Comparison of ENCODE assay signal across 18 cellular contexts in the genomic region with DNA sequence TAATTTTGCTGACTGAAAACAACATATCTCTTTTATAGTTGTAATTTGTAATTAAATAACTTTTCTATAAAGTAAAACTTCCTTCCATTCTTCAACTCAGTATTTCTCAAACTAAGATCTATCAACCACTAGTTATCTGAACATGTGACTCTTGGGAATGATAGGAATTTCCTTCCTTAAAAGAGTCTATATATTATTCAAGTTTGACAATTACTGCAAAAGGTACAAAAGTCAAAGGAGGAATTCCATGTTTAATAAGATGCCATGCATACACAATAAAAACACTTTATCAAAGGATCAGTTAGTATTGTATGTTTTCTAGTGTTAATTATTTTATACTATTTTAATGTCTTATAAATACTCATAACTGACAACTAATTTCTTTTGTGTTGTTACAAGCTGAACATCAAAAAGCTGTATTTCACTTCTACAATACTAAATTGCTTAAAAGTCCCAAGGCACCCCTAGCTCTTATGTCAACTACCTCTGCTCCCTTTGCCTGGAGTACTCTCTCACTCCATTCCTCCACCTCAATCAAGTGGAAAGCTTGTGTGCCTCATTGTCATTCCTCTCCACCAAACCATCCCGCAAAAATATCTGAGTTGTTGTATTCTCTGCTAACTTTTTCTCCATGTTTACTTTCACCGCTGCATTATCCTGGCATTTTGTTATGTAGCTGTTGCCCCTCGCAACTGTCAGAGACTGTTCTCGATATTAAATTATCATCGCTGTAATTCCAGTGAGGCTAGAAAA.
A peak's percentile ranks its signal among the peaks of the same experiment; 100 is the strongest.
DNase-seq lines count a peak whose midpoint lies in the region; ATAC-seq, FAIRE-seq and TF ChIP-seq lines count a peak whose summit lies in the region.
"Had no signal": no experiment of that assay in that cellular context is flagged by ENCODE, and none has a peak within 500 bp of the region (broad histone marks: within the 10 kb centered on the region; RNA-seq: fewer than 3 reads in every experiment).

No MANE protein-coding gene starts in this region.

- no peak for FAIRE-seq in D721Med (lab: Jason Lieb, UNC)
- FAIRE-seq: HepG2 had no signal

- no peaks in the 10 kb centered on the region for H4K20me1 ChIP-seq in GM23338 (replicated peaks; ENCODE audit: insufficient read depth)

- H3K36me3 Mint-ChIP-seq in GM23338 (ENCODE audit: low read depth): no peaks in the 10 kb centered on the region
- H3K36me3 Mint-ChIP-seq in stimulated activated memory B cell treated with anti-CD40 and anti-IgM and Interleukin-4, amounts not matched to agents 10 μg/mL and 1 μg/mL and 100 μg/mL, for 72 hours: no peaks in the 10 kb centered on the region

- H3K4me3 Mint-ChIP-seq in GM23338: no peak overlapping the region
- no peak overlapping the region for H3K4me3 Mint-ChIP-seq in stimulated activated memory B cell treated with anti-CD40 and anti-IgM and Interleukin-4, amounts not matched to agents 10 μg/mL and 1 μg/mL and 100 μg/mL, for 72 hours
- H3K4me3 Mint-ChIP-seq: B cell; CD4-positive, alpha-beta T cell; HFFc6 had no signal

- H3K9me2 ChIP-seq in GM23338 (ENCODE audit: insufficient read depth): no peaks in the 10 kb centered on the region

- H3K4me1 Mint-ChIP-seq in GM23338: peaks cover 6% of the 10 kb centered on the region; the same call in 2 of the 3 replicates
- no peaks in the 10 kb centered on the region for H3K4me1 Mint-ChIP-seq in stimulated activated memory B cell treated with anti-CD40 and anti-IgM and Interleukin-4, amounts not matched to agents 10 μg/mL and 1 μg/mL and 100 μg/mL, for 72 hours
- H3K4me1 Mint-ChIP-seq: B cell had no signal

- TF ChIP-seq CTCF in GM23338 (conservative IDR thresholded peaks at IDR 0.05; ENCODE audit: low read depth in 2 of 2): no peak
- no peak for TF ChIP-seq CTCF in choroid plexus epithelial cell (conservative IDR thresholded peaks at IDR 0.05; ENCODE audit: low read depth, low read length)
- no peak for TF ChIP-seq CTCF in D721Med (IDR thresholded peaks at IDR 0.05; ENCODE audit: insufficient read depth, missing control alignments)

- H3K4me2 ChIP-seq in GM23338: no peak overlapping the region
- H3K4me2 ChIP-seq: PC-9 had no signal

- H3K4me3 ChIP-seq in GM23338: no peak overlapping the region
- no peak overlapping the region for H3K4me3 ChIP-seq in choroid plexus epithelial cell (ENCODE audit: low read depth, low read length)
- H3K4me3 ChIP-seq: MG63, PC-9 had no signal

- H3K27ac Mint-ChIP-seq in GM23338: 0 out of 2 replicates have a peak overlapping the region, but pooled peaks have one; percentile 13
- no peak overlapping the region for H3K27ac Mint-ChIP-seq in stimulated activated memory B cell treated with anti-CD40 and anti-IgM and Interleukin-4, amounts not matched to agents 10 μg/mL and 1 μg/mL and 100 μg/mL, for 72 hours
- H3K27ac Mint-ChIP-seq: B cell; CD4-positive, alpha-beta T cell; HFFc6 had no signal

- H3K27ac ChIP-seq in GM23338 (ENCODE audit: low read depth): no peak overlapping the region
- H3K27ac ChIP-seq: PC-9 had no signal

- no peaks in the 10 kb centered on the region for H3K9me3 Mint-ChIP-seq in GM23338
- no peaks in the 10 kb centered on the region for H3K9me3 Mint-ChIP-seq in stimulated activated memory B cell treated with anti-CD40 and anti-IgM and Interleukin-4, amounts not matched to agents 10 μg/mL and 1 μg/mL and 100 μg/mL, for 72 hours
- H3K9me3 Mint-ChIP-seq: CD4-positive, alpha-beta T cell had no signal

- H3K36me3 ChIP-seq in GM23338 (ENCODE audit: insufficient read depth): no peaks in the 10 kb centered on the region
- H3K36me3 ChIP-seq: MG63 had no signal

- H3K27me3 Mint-ChIP-seq in GM23338 (ENCODE audit: insufficient read depth, low read depth, poor library complexity): no peaks in the 10 kb centered on the region
- no peaks in the 10 kb centered on the region for H3K27me3 Mint-ChIP-seq in stimulated activated memory B cell treated with anti-CD40 and anti-IgM and Interleukin-4, amounts not matched to agents 10 μg/mL and 1 μg/mL and 100 μg/mL, for 72 hours
- H3K27me3 Mint-ChIP-seq: B cell had no signal

- no peaks in the 10 kb centered on the region for H3K27me3 ChIP-seq in GM23338 (ENCODE audit: insufficient read depth)
- H3K27me3 ChIP-seq: MG63 had no signal

- peak; percentile 29 for DNase-seq in GM23338 (ENCODE audit: low spot score)
- peak; percentile 4 for DNase-seq in choroid plexus epithelial cell (ENCODE audit: low read depth)
- peak; percentile 5 for DNase-seq in iris pigment epithelial cell (ENCODE audit: low read depth)
- peak; percentile 57 for DNase-seq in pulmonary artery endothelial cell (ENCODE audit: low read depth, low spot score)
- no peak for DNase-seq in D721Med (ENCODE audit: insufficient read length, low spot score)
- DNase-seq in dedifferentiated amniotic fluid mesenchymal stem cell (ENCODE audit: extremely low spot score): no peak
- DNase-seq: CD4-positive, alpha-beta T cell; GF-D8; HFFc6; MG63; NCI-H1092 treated with DMSO at 0.1 percent for 48 hours; NCI-H187; NCI-H774; PC-9 had no signal

- H2AFZ ChIP-seq in GM23338: no peak overlapping the region
- H2AFZ ChIP-seq: PC-9 had no signal

- no peaks in the 10 kb centered on the region for H3F3A ChIP-seq in GM23338 (replicated peaks; ENCODE audit: low read depth)

- peaks cover 5% of the 10 kb centered on the region; the same call in 1 of the 2 replicates for H3K4me1 ChIP-seq in GM23338 (ENCODE audit: insufficient read depth)

- ATAC-seq in GM23338: no peak
- no peak for ATAC-seq in stimulated activated memory B cell treated with anti-CD40 and anti-IgM and Interleukin-4, amounts not matched to agents 10 μg/mL and 1 μg/mL and 100 μg/mL, for 72 hours
- ATAC-seq: HepG2, Right ventricle myocardium inferior had no signal

- H3K79me2 ChIP-seq in GM23338 (replicated peaks; ENCODE audit: insufficient read depth): no peaks in the 10 kb centered on the region

TF ChIP-seq in GM23338, 12 proteins besides CTCF, POLR2A, EP300 and RAD21 (continues in another document):
- TF ChIP-seq NANOG (IDR thresholded peaks at IDR 0.05; ENCODE audit: borderline replicate concordance): no peak
- no peak for TF ChIP-seq EZH2phosphoT487 (IDR thresholded peaks at IDR 0.05; ENCODE audit: unreplicated experiment)
- TF ChIP-seq ZNF331 (CRISPR knock-in tag; IDR thresholded peaks at IDR 0.05; ENCODE audit: low read depth): no peak
- TF ChIP-seq EZH2 (IDR thresholded peaks at IDR 0.05; ENCODE audit: low read depth, unreplicated experiment): no peak
- no peak for TF ChIP-seq REST (IDR thresholded peaks at IDR 0.05; ENCODE audit: unreplicated experiment)
- TF ChIP-seq JUNB (IDR thresholded peaks at IDR 0.05; ENCODE audit: unreplicated experiment): no peak
- TF ChIP-seq CREB1 (CRISPR knock-in tag; IDR thresholded peaks at IDR 0.05; ENCODE audit: low read depth): no peak
- TF ChIP-seq POLR2AphosphoS5 (IDR thresholded peaks at IDR 0.05; ENCODE audit: low read depth): no peak
- no peak for TF ChIP-seq STAT1 (IDR thresholded peaks at IDR 0.05; ENCODE audit: unreplicated experiment)

Comparison
In these comparisons a context has a peak if more than half of its experiments do, and no peak if none do; other contexts are left out.
1. DNase-seq: peak in GM23338 (single experiment), choroid plexus epithelial cell (single experiment), iris pigment epithelial cell (single experiment) and pulmonary artery endothelial cell (single experiment); none in D721Med (single experiment) and dedifferentiated amniotic fluid mesenchymal stem cell (single experiment).